ENCODE assay signal across 8 cellular contexts in the genomic region with DNA sequence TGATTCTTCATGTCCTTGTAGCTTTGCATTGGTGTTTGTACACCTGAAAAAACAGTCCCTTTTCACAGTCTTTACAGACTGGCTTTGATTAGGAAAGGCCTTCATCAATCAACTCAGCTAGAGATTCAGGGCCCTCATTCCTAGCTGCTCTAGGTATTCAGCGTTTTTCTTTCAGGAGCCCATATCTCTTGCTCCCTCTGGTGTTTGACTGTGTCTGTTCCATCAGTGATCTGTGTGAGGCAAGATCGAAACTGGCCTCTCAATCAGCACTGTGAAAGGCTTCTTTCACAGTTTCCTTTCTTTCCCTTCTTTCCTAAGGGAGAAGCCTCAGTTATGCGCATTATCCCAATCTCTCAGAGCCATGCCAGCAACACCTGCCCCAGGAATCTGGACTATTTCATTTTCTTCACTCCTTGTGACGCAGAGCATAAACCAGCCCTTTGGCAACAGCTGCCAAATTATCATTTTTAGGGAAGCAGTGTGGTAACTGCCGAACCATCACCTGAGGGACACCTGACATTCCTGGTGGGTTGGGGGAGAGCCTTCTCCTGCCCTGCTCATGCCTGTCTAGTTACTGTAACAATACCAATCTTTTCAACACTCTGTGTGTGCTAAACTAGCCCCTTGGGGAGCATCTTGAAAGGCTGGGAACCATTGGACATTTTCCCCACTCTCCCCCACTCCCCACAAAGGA.
DNase-seq lines count a peak whose midpoint lies in the region; ATAC-seq and TF ChIP-seq lines count a peak whose summit lies in the region.

No MANE protein-coding gene starts in this region.

- CTCF ChIA-PET in CD8-positive, alpha-beta memory T cell (lab: Charles Lee) = interaction anchor here (0.6 to 3.1 kb wide), 18 partner anchors 8 to 561 kb away, joined by 3 to 48 read pairs (median 6); partner anchors contain the start of gene CCDC71L

- peak in 4 of 5 donors; percentile 6 to 53 (median 36) for DNase-seq in CD8-positive, alpha-beta memory T cell
- DNase-seq in NCI-H748 treated with DMSO at 0.1 percent for 48 hours (lab: John Stamatoyannopoulos, UW) (peak; percentile 28), foreskin fibroblast (peak; percentile 75 to 88), psoas muscle (no peak)
- DNase-seq in activated T-cell treated with anti-CD3 and anti-CD28 coated beads, Interleukin-2, amount 50 U/mL, for 4 hours = peak; percentile 26

- no peaks in the 10 kb centered on the region for H3K9me3 ChIP-seq in CD8-positive, alpha-beta memory T cell (ENCODE audit: low read length)
- H3K9me3 ChIP-seq in psoas muscle = no peaks in the 10 kb centered on the region

- H3K4me1 Mint-ChIP-seq in CD8-positive, alpha-beta memory T cell = peaks cover 11 to 20% (median 15%) of the 10 kb centered on the region in 3 donors
- H3K4me1 Mint-ChIP-seq in activated T-cell treated with anti-CD3 and anti-CD28 coated beads, Interleukin-2, amount 50 U/mL, for 4 hours (ENCODE audit: low read depth) = peaks cover 33% of the 10 kb centered on the region

- H3K27ac Mint-ChIP-seq in CD8-positive, alpha-beta memory T cell = peak overlapping the region in 3 of 8 donors; percentile 38 to 69 (median 68)

- H3K4me3 Mint-ChIP-seq in CD8-positive, alpha-beta memory T cell = no peak overlapping the region
- no peak overlapping the region for H3K4me3 Mint-ChIP-seq in activated T-cell treated with anti-CD3 and anti-CD28 coated beads, Interleukin-2, amount 50 U/mL, for 4 hours

- H3K27me3 Mint-ChIP-seq in CD8-positive, alpha-beta memory T cell = peaks cover 0 to 2% of the 10 kb centered on the region in 2 donors
- no peaks in the 10 kb centered on the region for H3K27me3 Mint-ChIP-seq in activated T-cell treated with anti-CD3 and anti-CD28 coated beads, Interleukin-2, amount 50 U/mL, for 4 hours (ENCODE audit: low read depth)

- no peaks in the 10 kb centered on the region for H3K4me1 ChIP-seq in CD8-positive, alpha-beta memory T cell (ENCODE audit: insufficient read depth, low read length)
- H3K4me1 ChIP-seq in psoas muscle = no peaks in the 10 kb centered on the region

- H3K27ac ChIP-seq in CD8-positive, alpha-beta memory T cell (ENCODE audit: low read depth, low read length) = no peak overlapping the region
- H3K27ac ChIP-seq in psoas muscle = no peak overlapping the region

- H3K4me3 ChIP-seq in CD8-positive, alpha-beta memory T cell (ENCODE audit: low read length) = no peak overlapping the region
- H3K4me3 ChIP-seq in foreskin fibroblast (ENCODE audit: low read depth in 1 of 2, low read length in 2 of 2) (no peak overlapping the region), psoas muscle (no peak overlapping the region)

- no peaks in the 10 kb centered on the region for H3K36me3 ChIP-seq in CD8-positive, alpha-beta memory T cell (ENCODE audit: insufficient read depth, low read length)
- no peaks in the 10 kb centered on the region for H3K36me3 ChIP-seq in psoas muscle (ENCODE audit: insufficient read depth in 1 of 2, low read depth in 1 of 2)

- no peaks in the 10 kb centered on the region for H3K36me3 Mint-ChIP-seq in CD8-positive, alpha-beta memory T cell
- H3K36me3 Mint-ChIP-seq in activated T-cell treated with anti-CD3 and anti-CD28 coated beads, Interleukin-2, amount 50 U/mL, for 4 hours (ENCODE audit: insufficient read depth) = no peaks in the 10 kb centered on the region

- peak; percentile 78 for ATAC-seq in GM18907 (IDR thresholded peaks at IDR 0.05; ENCODE audit: unreplicated experiment)
- ATAC-seq in HG03175 (IDR thresholded peaks at IDR 0.05; ENCODE audit: unreplicated experiment) = peak; percentile 86
- peak; percentile 91 to 93 for ATAC-seq in activated T-cell treated with anti-CD3 and anti-CD28 coated beads, Interleukin-2, amount 50 U/mL, for 4 hours
- peak in 3 of 4 donors; percentile 37 to 65 (median 56) for ATAC-seq in psoas muscle
- ATAC-seq in HG03342 (IDR thresholded peaks at IDR 0.05; ENCODE audit: unreplicated experiment) = no peak

- intact Hi-C loops in psoas muscle (cut with DNase I) = loop anchor here in 1 of 2 donors (2.0 to 10.0 kb wide), 2 partner anchors 194 to 562 kb away; no protein-coding TSS in a partner anchor

- POLR2A ChIA-PET in CD8-positive, alpha-beta memory T cell (lab: Charles Lee) = no interaction called here

- peaks cover 0 to 1% (median 0%) of the 10 kb centered on the region in 5 donors for H3K9me3 Mint-ChIP-seq in CD8-positive, alpha-beta memory T cell
- H3K9me3 Mint-ChIP-seq in activated T-cell treated with anti-CD3 and anti-CD28 coated beads, Interleukin-2, amount 50 U/mL, for 4 hours = no peaks in the 10 kb centered on the region

- peak; percentile 84 for TF ChIP-seq CTCF in foreskin fibroblast (IDR thresholded peaks at IDR 0.05; ENCODE audit: low read depth, low read length)
- peak; percentile 49 for TF ChIP-seq CTCF in psoas muscle (IDR thresholded peaks at IDR 0.05)

- WGBS in psoas muscle, 3 donors = 42 to 44% (median 43%) methylated on average over 5 of the region's 5 CpGs

- no peaks in the 10 kb centered on the region for H3K27me3 ChIP-seq in CD8-positive, alpha-beta memory T cell (ENCODE audit: insufficient read depth, low read length, poor library complexity, severe bottlenecking)
- H3K27me3 ChIP-seq in psoas muscle (ENCODE audit: insufficient read depth in 3 of 3, low read length in 2 of 3) = no peaks in the 10 kb centered on the region

Comparison
In these comparisons a context has a peak if more than half of its experiments do, and no peak if none do; other contexts are left out.
1. DNase-seq: peak in CD8-positive, alpha-beta memory T cell (4 of 5), NCI-H748 treated with DMSO at 0.1 percent for 48 hours (single experiment), activated T-cell treated with anti-CD3 and anti-CD28 coated beads, Interleukin-2, amount 50 U/mL, for 4 hours (single experiment) and foreskin fibroblast (2 of 2); none in psoas muscle (0 of 2).